Comparison of ENCODE assay signal across 23 cellular contexts in genomic region chr4:3344596-3344995, GRCh38. TPM values are rescaled to one million over a fixed set of nuclear protein-coding genes. Genes with fewer than 3 reads are reported as not detected.
DNase-seq lines count a peak whose midpoint lies in the region; ATAC-seq and TF ChIP-seq lines count a peak whose summit lies in the region.
"Had no signal": no experiment of that assay in that cellular context is flagged by ENCODE, and none has a peak within 500 bp of the region (broad histone marks: within the 10 kb centered on the region; RNA-seq: fewer than 3 reads in every experiment).

No MANE protein-coding gene starts in this region.

- no peaks in the 10 kb centered on the region for H3K36me3 Mint-ChIP-seq in activated CD8-positive, alpha-beta memory T cell treated with anti-CD3 and anti-CD28 coated beads, Interleukin-2, amount 10 ng/mL, durations not matched to agents 7 days and 5 days

- no peaks in the 10 kb centered on the region for H3K9me3 Mint-ChIP-seq in activated CD8-positive, alpha-beta memory T cell treated with anti-CD3 and anti-CD28 coated beads, Interleukin-2, amount 10 ng/mL, durations not matched to agents 7 days and 5 days (ENCODE audit: low read depth)
- H3K9me3 Mint-ChIP-seq: CD4-positive, alpha-beta memory T cell had no signal

- no peak for ATAC-seq in activated CD8-positive, alpha-beta memory T cell treated with anti-CD3 and anti-CD28 coated beads, Interleukin-2, amount 10 ng/mL, durations not matched to agents 7 days and 5 days
- ATAC-seq in GM19035 (IDR thresholded peaks at IDR 0.05; ENCODE audit: unreplicated experiment): no peak

- peak; percentile 42 for DNase-seq in activated CD8-positive, alpha-beta memory T cell treated with anti-CD3 and anti-CD28 coated beads for 24 hours
- DNase-seq in activated CD8-positive, alpha-beta memory T cell treated with anti-CD3 and anti-CD28 coated beads, Interleukin-2, amount 50 U/mL, for 4 hours: no peak
- peak; percentile 15 for DNase-seq in activated CD8-positive, alpha-beta memory T cell treated with anti-CD3 and anti-CD28 coated beads, Interleukin-2, amount 10 ng/mL, durations not matched to agents 7 days and 5 days
- DNase-seq in esophagus muscularis mucosa (ENCODE audit: extremely low spot score) (peak; percentile 82), ureter (ENCODE audit: low spot score) (peak; percentile 35), UCSD-AML1 (lab: John Stamatoyannopoulos, UW; ENCODE audit: unreplicated experiment) (no peak), GM23248 (no peak)
- DNase-seq: CD4-positive, alpha-beta memory T cell; COR-L47; DMS53; GOT3; HCEC 1CT; NCI-H1048; NCI-H1417; NCI-H1694 treated with DMSO at 0.1 percent for 48 hours; NCI-H2081 treated with DMSO at 0.1 percent for 48 hours; NCI-H2171; NCI-H226; NCI-H510A; NCI-H69; SK-N-SH had no signal

- H3K4me1 ChIP-seq in esophagus muscularis mucosa (peaks cover 10 to 26% (median 17%) of the 10 kb centered on the region in 4 donors), GM23248 (ENCODE audit: insufficient read depth) (0 out of 2 replicates have a peak, but pooled peaks cover 7% of the 10 kb centered on the region)

- H3K4me1 Mint-ChIP-seq in activated CD8-positive, alpha-beta memory T cell treated with anti-CD3 and anti-CD28 coated beads, Interleukin-2, amount 10 ng/mL, durations not matched to agents 7 days and 5 days: peaks cover 11% of the 10 kb centered on the region

- H3K36me3 ChIP-seq in esophagus muscularis mucosa (peaks cover 0 to 21% (median 9%) of the 10 kb centered on the region in 4 donors), GM23248 (ENCODE audit: low read depth) (no peaks in the 10 kb centered on the region)

- no peaks in the 10 kb centered on the region for H3K9me2 ChIP-seq in GM23248 (ENCODE audit: insufficient read depth)
- H3K9me2 ChIP-seq: SK-N-SH had no signal

- intact Hi-C loops in esophagus muscularis mucosa (cut with DNase I): no loop called here

- no peak overlapping the region for H3K9ac ChIP-seq in GM23248
- H3K9ac ChIP-seq: SK-N-SH had no signal

- no peak overlapping the region for H3K4me2 ChIP-seq in GM23248 (ENCODE audit: unreplicated experiment)
- H3K4me2 ChIP-seq: SK-N-SH had no signal

- CTCF ChIA-PET in activated CD8-positive, alpha-beta memory T cell treated with anti-CD3 and anti-CD28 coated beads, Interleukin-2, amount 10 ng/mL, durations not matched to agents 7 days and 5 days (lab: Charles Lee): interaction anchor here (0.7 to 2.4 kb wide), 2 partner anchors 10 to 21 kb away, joined by 3 to 17 read pairs; no protein-coding TSS in a partner anchor

- H4K20me1 ChIP-seq in GM23248 (ENCODE audit: insufficient read depth): no peaks in the 10 kb centered on the region

- peaks cover 4% of the 10 kb centered on the region for H3K27me3 Mint-ChIP-seq in activated CD8-positive, alpha-beta memory T cell treated with anti-CD3 and anti-CD28 coated beads, Interleukin-2, amount 10 ng/mL, durations not matched to agents 7 days and 5 days
- H3K27me3 Mint-ChIP-seq: CD4-positive, alpha-beta memory T cell had no signal

- H3K79me2 ChIP-seq in GM23248 (ENCODE audit: insufficient read depth): no peaks in the 10 kb centered on the region

- H3K4me3 ChIP-seq in esophagus muscularis mucosa: no peak overlapping the region
- H3K4me3 ChIP-seq in GM23248: no peak overlapping the region

- no peak overlapping the region for H2AFZ ChIP-seq in GM23248

- no peak overlapping the region for H3K27ac ChIP-seq in esophagus muscularis mucosa (replicated peaks in 1 of 4)
- no peak overlapping the region for H3K27ac ChIP-seq in GM23248
- H3K27ac ChIP-seq: HL-60 had no signal

- no peak for TF ChIP-seq EP300 in esophagus muscularis mucosa (IDR thresholded peaks at IDR 0.05)

- in situ Hi-C loops in GM23248 (cut with MboI): no loop called here

- TF ChIP-seq CTCF in esophagus muscularis mucosa (IDR thresholded peaks at IDR 0.05): no peak

- no peak overlapping the region for H3K4me3 Mint-ChIP-seq in activated CD8-positive, alpha-beta memory T cell treated with anti-CD3 and anti-CD28 coated beads, Interleukin-2, amount 10 ng/mL, durations not matched to agents 7 days and 5 days
- H3K4me3 Mint-ChIP-seq: CD4-positive, alpha-beta memory T cell had no signal

- H3K27ac Mint-ChIP-seq in activated CD8-positive, alpha-beta memory T cell treated with anti-CD3 and anti-CD28 coated beads, Interleukin-2, amount 10 ng/mL, durations not matched to agents 7 days and 5 days: no peak overlapping the region
- H3K27ac Mint-ChIP-seq: CD4-positive, alpha-beta memory T cell had no signal

- TF ChIP-seq POLR2A in esophagus muscularis mucosa (IDR thresholded peaks at IDR 0.05; ENCODE audit: low read depth): no peak

- H3K27me3 ChIP-seq in esophagus muscularis mucosa: no peaks in the 10 kb centered on the region
- no peaks in the 10 kb centered on the region for H3K27me3 ChIP-seq in GM23248 (replicated peaks; ENCODE audit: insufficient read depth)

- 78% methylated on average over 4 of the region's 4 CpGs for WGBS in esophagus muscularis mucosa
- 86 to 88% methylated on average over 4 of the region's 4 CpGs for WGBS in GM23248 (ENCODE audit: low coverage in 1 of 2, low lambda C conversion rate in 2 of 2, missing lambda C conversion rate in 2 of 2), 2 experiments

- H3K9me3 ChIP-seq in esophagus muscularis mucosa: no peaks in the 10 kb centered on the region
- H3K9me3 ChIP-seq in GM23248 (ENCODE audit: low read depth): no peaks in the 10 kb centered on the region
- H3K9me3 ChIP-seq: SK-N-SH had no signal

- no peaks in the 10 kb centered on the region for H3F3A ChIP-seq in GM23248 (ENCODE audit: insufficient read depth)

RNA-seq across cellular contexts. Expression of gene RGS12, which starts 51.8 kb away (rescaled TPM):
- 1 to 10 TPM; 2.1 to 5.0 TPM for total RNA-seq in activated CD8-positive, alpha-beta memory T cell treated with anti-CD3 and anti-CD28 coated beads, Interleukin-2, amount 10 ng/mL, durations not matched to agents 7 days and 5 days
- total RNA-seq in esophagus muscularis mucosa (10 to 100 TPM; 16.2 to 23.0 (median 19.2) TPM), ureter (50.8 TPM)
- total RNA-seq in GM23248 (2014; rRNA removed; shearing (Covaris generic)): 13.2 and 15.2 TPM in 2 replicates
- polyA plus RNA-seq in GM23248 (2016; fragmentation: Nextera tagmentation; extraction: Ambion mirVana): 9.3 and 10.7 TPM in 2 replicates

Comparison
In these comparisons a context has a peak if more than half of its experiments do, and no peak if none do; other contexts are left out.
1. DNase-seq: peak in activated CD8-positive, alpha-beta memory T cell treated with anti-CD3 and anti-CD28 coated beads for 24 hours (single experiment), activated CD8-positive, alpha-beta memory T cell treated with anti-CD3 and anti-CD28 coated beads, Interleukin-2, amount 10 ng/mL, durations not matched to agents 7 days and 5 days (single experiment), esophagus muscularis mucosa (single experiment) and ureter (single experiment); none in activated CD8-positive, alpha-beta memory T cell treated with anti-CD3 and anti-CD28 coated beads, Interleukin-2, amount 50 U/mL, for 4 hours (single experiment), UCSD-AML1 (single experiment) and GM23248 (single experiment).